ENCODE assay signal across 18 cellular contexts in genomic region chr14:101598159-101598558, GRCh38. TPM values are rescaled to one million over a fixed set of nuclear protein-coding genes. Genes with fewer than 3 reads are reported as not detected.
DNase-seq lines count a peak whose midpoint lies in the region; ATAC-seq and TF ChIP-seq lines count a peak whose summit lies in the region.
"Had no signal": no experiment of that assay in that cellular context is flagged by ENCODE, and none has a peak within 500 bp of the region (broad histone marks: within the 10 kb centered on the region; RNA-seq: fewer than 3 reads in every experiment).

No MANE protein-coding gene starts in this region.

- H3K27ac Mint-ChIP-seq in T-cell, result peak overlapping the region; percentile 61 to 78
- H3K27ac Mint-ChIP-seq in activated naive CD4-positive, alpha-beta T cell treated with anti-CD3 and anti-CD28 coated beads for 36 hours, result no peak overlapping the region
- H3K27ac Mint-ChIP-seq: IgD-negative memory B cell had no signal

- ATAC-seq in heart left ventricle (no peak), T-cell (replicated peaks in 1 of 4) (no peak), gastroesophageal sphincter (no peak)

- H3K4me3 ChIP-seq in left ventricle myocardium inferior, result no peak overlapping the region
- H3K4me3 ChIP-seq in heart left ventricle, result no peak overlapping the region
- H3K4me3 ChIP-seq in transverse colon, result no peak overlapping the region
- no peak overlapping the region for H3K4me3 ChIP-seq in gastroesophageal sphincter
- H3K4me3 ChIP-seq: GM23248 had no signal

- H3K4me3 Mint-ChIP-seq in T-cell, result peak overlapping the region in 1 of 3 donors; percentile 87
- H3K4me3 Mint-ChIP-seq in activated naive CD4-positive, alpha-beta T cell treated with anti-CD3 and anti-CD28 coated beads for 36 hours, result no peak overlapping the region

- H3K27me3 ChIP-seq in left ventricle myocardium inferior (ENCODE audit: low read depth) (peaks cover 30% of the 10 kb centered on the region), heart left ventricle (peaks cover 0 to 3% (median 0%) of the 10 kb centered on the region in 9 donors), transverse colon (no peaks in the 10 kb centered on the region), gastroesophageal sphincter (peaks cover 3% of the 10 kb centered on the region)

- H3K9me3 ChIP-seq in left ventricle myocardium inferior (replicated peaks), result peaks cover 26% of the 10 kb centered on the region
- peaks cover 0 to 12% (median 0%) of the 10 kb centered on the region in 12 donors for H3K9me3 ChIP-seq in heart left ventricle
- H3K9me3 ChIP-seq in transverse colon, result no peaks in the 10 kb centered on the region
- H3K9me3 ChIP-seq in gastroesophageal sphincter, result peaks cover 0 to 31% (median 0%) of the 10 kb centered on the region in 3 donors

- H3K27me3 Mint-ChIP-seq in T-cell, result peaks cover 0 to 3% of the 10 kb centered on the region in 2 donors
- no peaks in the 10 kb centered on the region for H3K27me3 Mint-ChIP-seq in activated naive CD4-positive, alpha-beta T cell treated with anti-CD3 and anti-CD28 coated beads for 36 hours (ENCODE audit: low read depth)
- H3K27me3 Mint-ChIP-seq: IgD-negative memory B cell had no signal

- H3K4me1 ChIP-seq in left ventricle myocardium inferior (no peaks in the 10 kb centered on the region), heart left ventricle (peaks cover 0 to 7% (median 0%) of the 10 kb centered on the region in 12 donors), transverse colon (peaks cover 0 to 5% (median 0%) of the 10 kb centered on the region in 4 donors), gastroesophageal sphincter (no peaks in the 10 kb centered on the region)

- DNase-seq in left ventricle myocardium inferior (peak; percentile 12), heart left ventricle (no peak), T-cell (no peak), iPS-NIHi11 (ENCODE audit: low spot score) (peak; percentile 3), transverse colon (peak; percentile 1), NCI-H2107 (lab: John Stamatoyannopoulos, UW) (no peak)
- DNase-seq in activated naive CD4-positive, alpha-beta T cell treated with anti-CD3 and anti-CD28 coated beads for 36 hours, result no peak
- DNase-seq: GF-D8, GM23248, MV-4-11, NCI-H1417 treated with DMSO at 0.1 percent for 48 hours, NCI-H2029 treated with DMSO at 0.1 percent for 48 hours, NCI-H2227 treated with DMSO at 0.1 percent for 48 hours, NCI-H524 treated with DMSO at 0.1 percent for 48 hours had no signal

- in situ Hi-C loops in transverse colon (cut with MboI; ENCODE audit: low pct_ligation_motif_present in 1 of 4, low pct_unique_long_range_greater_than_20kb in 1 of 4, low sequenced_read_pairs in 3 of 4), result no loop called here

- peaks cover 46 to 58% (median 54%) of the 10 kb centered on the region in 3 donors for H3K4me1 Mint-ChIP-seq in T-cell
- H3K4me1 Mint-ChIP-seq in activated naive CD4-positive, alpha-beta T cell treated with anti-CD3 and anti-CD28 coated beads for 36 hours (ENCODE audit: low read depth), result peaks cover 35% of the 10 kb centered on the region

- no peak for TF ChIP-seq CTCF in left ventricle myocardium inferior (IDR thresholded peaks at IDR 0.05; ENCODE audit: borderline replicate concordance)
- no peak for TF ChIP-seq CTCF in heart left ventricle (IDR thresholded peaks at IDR 0.05)
- no peak for TF ChIP-seq CTCF in transverse colon (IDR thresholded peaks at IDR 0.05)
- TF ChIP-seq CTCF in gastroesophageal sphincter (IDR thresholded peaks at IDR 0.05), result no peak

- no peak for TF ChIP-seq EP300 in transverse colon (IDR thresholded peaks at IDR 0.05; ENCODE audit: low read depth)
- no peak for TF ChIP-seq EP300 in gastroesophageal sphincter (IDR thresholded peaks at IDR 0.05)

- TF ChIP-seq POLR2A in heart left ventricle (IDR thresholded peaks at IDR 0.05), result no peak
- no peak for TF ChIP-seq POLR2A in transverse colon (IDR thresholded peaks at IDR 0.05)
- no peak for TF ChIP-seq POLR2A in gastroesophageal sphincter (IDR thresholded peaks at IDR 0.05)

- intact Hi-C loops in left ventricle myocardium inferior (cut with micrococcal nuclease) (no loop called here), heart left ventricle (cut with DNase I) (no loop called here), transverse colon (cut with DNase I; ENCODE audit: low total_unique reads) (no loop called here)
- intact Hi-C loops in activated naive CD4-positive, alpha-beta T cell treated with anti-CD3 and anti-CD28 coated beads for 36 hours (cut with micrococcal nuclease), result no loop called here

- H3K36me3 ChIP-seq in left ventricle myocardium inferior (no peaks in the 10 kb centered on the region), heart left ventricle (no peaks in the 10 kb centered on the region), transverse colon (no peaks in the 10 kb centered on the region), gastroesophageal sphincter (no peaks in the 10 kb centered on the region)

- 88 to 97% (median 92%) methylated on average over 6 of the region's 6 CpGs for WGBS in heart left ventricle, 4 donors
- 84% methylated on average over 6 of the region's 6 CpGs; no CpG with 5 or more reads in 1 of the 2 donors for WGBS in transverse colon (ENCODE audit: low coverage in 1 of 2), 2 donors
- 93% methylated on average over 2 to 3 of the region's 6 CpGs for WGBS in gastroesophageal sphincter (ENCODE audit: low coverage in 1 of 2), 2 donors

- CTCF ChIA-PET in T-cell (lab: Charles Lee), result no interaction called here
- CTCF ChIA-PET in activated naive CD4-positive, alpha-beta T cell treated with anti-CD3 and anti-CD28 coated beads for 36 hours (lab: Charles Lee), result no interaction called here

- POLR2A ChIA-PET in T-cell (lab: Charles Lee), result no interaction called here

- no peak overlapping the region for H3K27ac ChIP-seq in left ventricle myocardium inferior (replicated peaks)
- H3K27ac ChIP-seq in heart left ventricle, result no peak overlapping the region
- no peak overlapping the region for H3K27ac ChIP-seq in transverse colon
- H3K27ac ChIP-seq in gastroesophageal sphincter, result no peak overlapping the region
- H3K27ac ChIP-seq: GM23248, RWPE1 had no signal

- peaks cover 0 to 12% (median 5%) of the 10 kb centered on the region in 3 donors for H3K9me3 Mint-ChIP-seq in T-cell
- peaks cover 5% of the 10 kb centered on the region for H3K9me3 Mint-ChIP-seq in activated naive CD4-positive, alpha-beta T cell treated with anti-CD3 and anti-CD28 coated beads for 36 hours

- no peaks in the 10 kb centered on the region for H3K36me3 Mint-ChIP-seq in T-cell
- H3K36me3 Mint-ChIP-seq in activated naive CD4-positive, alpha-beta T cell treated with anti-CD3 and anti-CD28 coated beads for 36 hours (ENCODE audit: low read depth), result peaks cover 3% of the 10 kb centered on the region
- H3K36me3 Mint-ChIP-seq: CD8-positive, alpha-beta memory T cell had no signal

RNA-seq across cellular contexts. Expression of gene DIO3, which starts 36.9 kb away (rescaled TPM):
- total RNA-seq in left ventricle myocardium inferior (not detected), heart left ventricle (under 1 TPM in 4 of 9 donors, not detected in 5; 0.12 to 0.48 (median 0.36) TPM), T-cell (not detected), transverse colon (1 to 10 TPM in 3 of 4 donors, not detected in 1; 1.2 to 2.9 (median 1.4) TPM), gastroesophageal sphincter (1 to 10 TPM in 2 of 4 donors, under 1 TPM in 2; 0.52 to 2.6 (median 1.2) TPM)
- polyA plus RNA-seq in heart left ventricle, result under 1 TPM in 1 of 2 donors, not detected in 1; 0.21 TPM
- total RNA-seq in activated naive CD4-positive, alpha-beta T cell treated with anti-CD3 and anti-CD28 coated beads for 36 hours, result not detected
- total RNA-seq: CD8-positive, alpha-beta memory T cell; GM23248 had no signal
- polyA plus RNA-seq: CD8-positive, alpha-beta memory T cell; GM23248; IgD-negative memory B cell had no signal

Comparison
In these comparisons a context has a peak if more than half of its experiments do, and no peak if none do; other contexts are left out.
1. DNase-seq: peak in left ventricle myocardium inferior (single experiment), iPS-NIHi11 (single experiment) and transverse colon (single experiment); none in heart left ventricle (0 of 5), T-cell (0 of 34), NCI-H2107 (single experiment) and activated naive CD4-positive, alpha-beta T cell treated with anti-CD3 and anti-CD28 coated beads for 36 hours (single experiment).